ENCODE assay signal across 1 cellular context in genomic region chr11:128497057-128497957, GRCh38.
TF ChIP-seq lines count a peak whose summit lies in the region.

No MANE protein-coding gene starts in this region.

TF ChIP-seq in SK-N-SH, 30 proteins besides CTCF, POLR2A, EP300 and RAD21 (continued from another document):
- TF ChIP-seq CHD2 (IDR thresholded peaks at IDR 0.05; ENCODE audit: low read length, partially characterized antibody), result peak; percentile 19
- peak; percentile 72; the same call in 1 of the 2 replicates for TF ChIP-seq PBX3 (IDR thresholded peaks at IDR 0.05)
- peak; percentile 91 for TF ChIP-seq RXRA (IDR thresholded peaks at IDR 0.05; ENCODE audit: borderline replicate concordance, low read depth)
- no peak for TF ChIP-seq IRF3 (IDR thresholded peaks at IDR 0.05; ENCODE audit: low read depth, low read length)
- peak; percentile 98 for TF ChIP-seq TCF12 (IDR thresholded peaks at IDR 0.05)
- TF ChIP-seq MAX (IDR thresholded peaks at IDR 0.05; ENCODE audit: low read depth), result peak; percentile 84
- TF ChIP-seq JUND (IDR thresholded peaks at IDR 0.05), result peak; percentile 86; the same call in 1 of the 2 replicates
- peak; percentile 43; the same call in 1 of the 2 replicates for TF ChIP-seq SIN3A (IDR thresholded peaks at IDR 0.05; ENCODE audit: borderline replicate concordance, low read depth, low read length)
- TF ChIP-seq USF1 (IDR thresholded peaks at IDR 0.05; ENCODE audit: borderline replicate concordance, low read depth), result 0 out of 2 replicates have a peak, but pooled peaks have one; percentile 16
- TF ChIP-seq GABPA (IDR thresholded peaks at IDR 0.05; ENCODE audit: low read depth), result peak; percentile 58
- peak; percentile 76 for TF ChIP-seq MEF2A (IDR thresholded peaks at IDR 0.05; ENCODE audit: borderline replicate concordance, low read depth)
- TF ChIP-seq TEAD4 (IDR thresholded peaks at IDR 0.05; ENCODE audit: borderline replicate concordance, insufficient read depth), result peak; percentile 55
- no peak for TF ChIP-seq GATA2 (CRISPR knock-in tag; IDR thresholded peaks at IDR 0.05)
- 0 out of 2 replicates have a peak, but pooled peaks have one; percentile 20 for TF ChIP-seq ELF1 (IDR thresholded peaks at IDR 0.05)
